Comparison of ENCODE assay signal across 1 cellular context in the genomic region with DNA sequence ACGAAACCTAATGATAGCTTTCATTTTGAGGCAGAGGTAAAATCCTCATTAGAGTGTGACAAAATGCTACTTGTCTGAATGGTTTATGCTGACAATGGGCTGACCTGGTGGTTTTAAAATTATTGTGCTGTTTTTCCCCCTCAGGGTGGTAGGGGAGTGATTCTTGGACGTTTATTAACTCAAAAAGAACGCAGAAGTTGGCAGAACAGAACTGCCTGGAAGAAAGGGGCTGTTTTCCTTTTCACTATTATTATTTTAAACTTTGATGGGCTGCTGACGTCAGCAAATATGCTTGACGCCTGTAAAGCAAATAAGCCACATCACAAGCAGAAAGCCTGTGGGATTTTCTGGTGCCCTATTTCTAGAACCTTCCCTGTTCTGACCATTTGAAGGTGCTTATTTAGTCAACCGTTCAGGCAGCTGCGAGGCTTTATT.
TF ChIP-seq lines count a peak whose summit lies in the region.

No MANE protein-coding gene starts in this region.

TF ChIP-seq in GM12878, 131 proteins besides CTCF, POLR2A, EP300 and RAD21:
- TF ChIP-seq, protein P1, sequence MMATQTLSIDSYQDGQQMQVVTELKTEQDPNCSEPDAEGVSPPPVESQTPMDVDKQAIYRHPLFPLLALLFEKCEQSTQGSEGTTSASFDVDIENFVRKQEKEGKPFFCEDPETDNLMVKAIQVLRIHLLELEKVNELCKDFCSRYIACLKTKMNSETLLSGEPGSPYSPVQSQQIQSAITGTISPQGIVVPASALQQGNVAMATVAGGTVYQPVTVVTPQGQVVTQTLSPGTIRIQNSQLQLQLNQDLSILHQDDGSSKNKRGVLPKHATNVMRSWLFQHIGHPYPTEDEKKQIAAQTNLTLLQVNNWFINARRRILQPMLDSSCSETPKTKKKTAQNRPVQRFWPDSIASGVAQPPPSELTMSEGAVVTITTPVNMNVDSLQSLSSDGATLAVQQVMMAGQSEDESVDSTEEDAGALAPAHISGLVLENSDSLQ (IDR thresholded peaks at IDR 0.05): peak; percentile 30; the same call in 1 of the 2 replicates
- TF ChIP-seq JUND (IDR thresholded peaks at IDR 0.05; ENCODE audit: low read depth, low read length) (no peak), ZNF24 (IDR thresholded peaks at IDR 0.05) (peak; percentile 77), MEF2B (IDR thresholded peaks at IDR 0.05; ENCODE audit: partially characterized antibody, poor library complexity, severe bottlenecking) (peak; percentile 56), SMC3 (IDR thresholded peaks at IDR 0.05; ENCODE audit: borderline replicate concordance, low read length) (no peak), IKZF2 (IDR thresholded peaks at IDR 0.05) (peak; percentile 80 to 86), MXI1 (IDR thresholded peaks at IDR 0.05; ENCODE audit: low read depth, low read length) (no peak), BHLHE40 (IDR thresholded peaks at IDR 0.05; ENCODE audit: borderline replicate concordance in 1 of 2, low read depth in 2 of 2, low read length in 1 of 2) (peak in 1 of 2 experiments; percentile 45; a peak in 1 of 4 replicates), BRCA1 (IDR thresholded peaks at IDR 0.05; ENCODE audit: low read depth, low read length) (no peak), EED (IDR thresholded peaks at IDR 0.05; ENCODE audit: low read depth) (no peak), MTA2 (IDR thresholded peaks at IDR 0.05; ENCODE audit: low read depth) (peak; percentile 96), CBFB (IDR thresholded peaks at IDR 0.05; ENCODE audit: low read depth) (no peak), KLF5 (IDR thresholded peaks at IDR 0.05; ENCODE audit: partially characterized antibody) (peak; percentile 45), BACH1 (IDR thresholded peaks at IDR 0.05; ENCODE audit: borderline replicate concordance) (peak; percentile 60; the same call in 1 of the 2 replicates), NR2F1 (conservative IDR thresholded peaks at IDR 0.05) (peak; percentile 85), DPF2 (IDR thresholded peaks at IDR 0.05) (peak; percentile 83), NR2C1 (IDR thresholded peaks at IDR 0.05) (0 out of 2 replicates have a peak, but pooled peaks have one; percentile 16), ZNF217 (IDR thresholded peaks at IDR 0.05) (peak; percentile 79; the same call in 1 of the 2 replicates), ATF7 (IDR thresholded peaks at IDR 0.05; ENCODE audit: low read depth) (peak; percentile 78), SIX5 (IDR thresholded peaks at IDR 0.05; ENCODE audit: low read depth, low read length, severe bottlenecking) (no peak), JUNB (IDR thresholded peaks at IDR 0.05) (peak; percentile 67; the same call in 1 of the 2 replicates), RELB (IDR thresholded peaks at IDR 0.05; ENCODE audit: low read depth) (peak; percentile 69; the same call in 1 of the 2 replicates), NBN (IDR thresholded peaks at IDR 0.05) (0 out of 2 replicates have a peak, but pooled peaks have one; percentile 59), IKZF1 (conservative IDR thresholded peaks at IDR 0.05) (peak; percentile 82), SKIL (IDR thresholded peaks at IDR 0.05; ENCODE audit: low read depth, poor library complexity, severe bottlenecking) (peak; percentile 80), ZSCAN29 (IDR thresholded peaks at IDR 0.05) (0 out of 2 replicates have a peak, but pooled peaks have one; percentile 35), RELA (IDR thresholded peaks at IDR 0.05; ENCODE audit: borderline replicate concordance, partially characterized antibody) (peak; percentile 52), CUX1 (IDR thresholded peaks at IDR 0.05; ENCODE audit: insufficient replicate concordance, low read depth, low read length) (peak; percentile 68), GATAD2B (conservative IDR thresholded peaks at IDR 0.05; ENCODE audit: low read depth) (peak; percentile 44; the same call in 1 of the 2 replicates)
- TF ChIP-seq, protein P2, sequence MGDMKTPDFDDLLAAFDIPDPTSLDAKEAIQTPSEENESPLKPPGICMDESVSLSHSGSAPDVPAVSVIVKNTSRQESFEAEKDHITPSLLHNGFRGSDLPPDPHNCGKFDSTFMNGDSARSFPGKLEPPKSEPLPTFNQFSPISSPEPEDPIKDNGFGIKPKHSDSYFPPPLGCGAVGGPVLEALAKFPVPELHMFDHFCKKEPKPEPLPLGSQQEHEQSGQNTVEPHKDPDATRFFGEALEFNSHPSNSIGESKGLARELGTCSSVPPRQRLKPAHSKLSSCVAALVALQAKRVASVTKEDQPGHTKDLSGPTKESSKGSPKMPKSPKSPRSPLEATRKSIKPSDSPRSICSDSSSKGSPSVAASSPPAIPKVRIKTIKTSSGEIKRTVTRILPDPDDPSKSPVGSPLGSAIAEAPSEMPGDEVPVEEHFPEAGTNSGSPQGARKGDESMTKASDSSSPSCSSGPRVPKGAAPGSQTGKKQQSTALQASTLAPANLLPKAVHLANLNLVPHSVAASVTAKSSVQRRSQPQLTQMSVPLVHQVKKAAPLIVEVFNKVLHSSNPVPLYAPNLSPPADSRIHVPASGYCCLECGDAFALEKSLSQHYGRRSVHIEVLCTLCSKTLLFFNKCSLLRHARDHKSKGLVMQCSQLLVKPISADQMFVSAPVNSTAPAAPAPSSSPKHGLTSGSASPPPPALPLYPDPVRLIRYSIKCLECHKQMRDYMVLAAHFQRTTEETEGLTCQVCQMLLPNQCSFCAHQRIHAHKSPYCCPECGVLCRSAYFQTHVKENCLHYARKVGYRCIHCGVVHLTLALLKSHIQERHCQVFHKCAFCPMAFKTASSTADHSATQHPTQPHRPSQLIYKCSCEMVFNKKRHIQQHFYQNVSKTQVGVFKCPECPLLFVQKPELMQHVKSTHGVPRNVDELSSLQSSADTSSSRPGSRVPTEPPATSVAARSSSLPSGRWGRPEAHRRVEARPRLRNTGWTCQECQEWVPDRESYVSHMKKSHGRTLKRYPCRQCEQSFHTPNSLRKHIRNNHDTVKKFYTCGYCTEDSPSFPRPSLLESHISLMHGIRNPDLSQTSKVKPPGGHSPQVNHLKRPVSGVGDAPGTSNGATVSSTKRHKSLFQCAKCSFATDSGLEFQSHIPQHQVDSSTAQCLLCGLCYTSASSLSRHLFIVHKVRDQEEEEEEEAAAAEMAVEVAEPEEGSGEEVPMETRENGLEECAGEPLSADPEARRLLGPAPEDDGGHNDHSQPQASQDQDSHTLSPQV (IDR thresholded peaks at IDR 0.05): peak; percentile 78; the same call in 1 of the 2 replicates
- TF ChIP-seq, protein P3, sequence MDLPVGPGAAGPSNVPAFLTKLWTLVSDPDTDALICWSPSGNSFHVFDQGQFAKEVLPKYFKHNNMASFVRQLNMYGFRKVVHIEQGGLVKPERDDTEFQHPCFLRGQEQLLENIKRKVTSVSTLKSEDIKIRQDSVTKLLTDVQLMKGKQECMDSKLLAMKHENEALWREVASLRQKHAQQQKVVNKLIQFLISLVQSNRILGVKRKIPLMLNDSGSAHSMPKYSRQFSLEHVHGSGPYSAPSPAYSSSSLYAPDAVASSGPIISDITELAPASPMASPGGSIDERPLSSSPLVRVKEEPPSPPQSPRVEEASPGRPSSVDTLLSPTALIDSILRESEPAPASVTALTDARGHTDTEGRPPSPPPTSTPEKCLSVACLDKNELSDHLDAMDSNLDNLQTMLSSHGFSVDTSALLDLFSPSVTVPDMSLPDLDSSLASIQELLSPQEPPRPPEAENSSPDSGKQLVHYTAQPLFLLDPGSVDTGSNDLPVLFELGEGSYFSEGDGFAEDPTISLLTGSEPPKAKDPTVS (IDR thresholded peaks at IDR 0.05; ENCODE audit: low read depth, low read length): 0 out of 2 replicates have a peak, but pooled peaks have one; percentile 22
- TF ChIP-seq, protein P4, sequence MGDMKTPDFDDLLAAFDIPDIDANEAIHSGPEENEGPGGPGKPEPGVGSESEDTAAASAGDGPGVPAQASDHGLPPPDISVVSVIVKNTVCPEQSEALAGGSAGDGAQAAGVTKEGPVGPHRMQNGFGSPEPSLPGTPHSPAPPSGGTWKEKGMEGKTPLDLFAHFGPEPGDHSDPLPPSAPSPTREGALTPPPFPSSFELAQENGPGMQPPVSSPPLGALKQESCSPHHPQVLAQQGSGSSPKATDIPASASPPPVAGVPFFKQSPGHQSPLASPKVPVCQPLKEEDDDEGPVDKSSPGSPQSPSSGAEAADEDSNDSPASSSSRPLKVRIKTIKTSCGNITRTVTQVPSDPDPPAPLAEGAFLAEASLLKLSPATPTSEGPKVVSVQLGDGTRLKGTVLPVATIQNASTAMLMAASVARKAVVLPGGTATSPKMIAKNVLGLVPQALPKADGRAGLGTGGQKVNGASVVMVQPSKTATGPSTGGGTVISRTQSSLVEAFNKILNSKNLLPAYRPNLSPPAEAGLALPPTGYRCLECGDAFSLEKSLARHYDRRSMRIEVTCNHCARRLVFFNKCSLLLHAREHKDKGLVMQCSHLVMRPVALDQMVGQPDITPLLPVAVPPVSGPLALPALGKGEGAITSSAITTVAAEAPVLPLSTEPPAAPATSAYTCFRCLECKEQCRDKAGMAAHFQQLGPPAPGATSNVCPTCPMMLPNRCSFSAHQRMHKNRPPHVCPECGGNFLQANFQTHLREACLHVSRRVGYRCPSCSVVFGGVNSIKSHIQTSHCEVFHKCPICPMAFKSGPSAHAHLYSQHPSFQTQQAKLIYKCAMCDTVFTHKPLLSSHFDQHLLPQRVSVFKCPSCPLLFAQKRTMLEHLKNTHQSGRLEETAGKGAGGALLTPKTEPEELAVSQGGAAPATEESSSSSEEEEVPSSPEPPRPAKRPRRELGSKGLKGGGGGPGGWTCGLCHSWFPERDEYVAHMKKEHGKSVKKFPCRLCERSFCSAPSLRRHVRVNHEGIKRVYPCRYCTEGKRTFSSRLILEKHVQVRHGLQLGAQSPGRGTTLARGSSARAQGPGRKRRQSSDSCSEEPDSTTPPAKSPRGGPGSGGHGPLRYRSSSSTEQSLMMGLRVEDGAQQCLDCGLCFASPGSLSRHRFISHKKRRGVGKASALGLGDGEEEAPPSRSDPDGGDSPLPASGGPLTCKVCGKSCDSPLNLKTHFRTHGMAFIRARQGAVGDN (IDR thresholded peaks at IDR 0.05): peak; percentile 53; the same call in 1 of the 2 replicates
